Comparison of ENCODE assay signal across 8 cellular contexts in genomic region chr1:28926629-28927441, GRCh38. TPM values are rescaled to one million over a fixed set of nuclear protein-coding genes. Genes with fewer than 3 reads are reported as not detected.
DNase-seq lines count a peak whose midpoint lies in the region; ATAC-seq and TF ChIP-seq lines count a peak whose summit lies in the region.

No MANE protein-coding gene starts in this region.

- no peak overlapping the region for H2BK15ac ChIP-seq in neuronal stem cell (ENCODE audit: low read length)

- no peak for TF ChIP-seq POLR2A in sigmoid colon (IDR thresholded peaks at IDR 0.05)

- H3K27ac ChIP-seq in sigmoid colon (peak overlapping the region in 3 of 4 donors; percentile 56 to 74 (median 71)), neuronal stem cell (replicated peaks; ENCODE audit: low read length) (no peak overlapping the region)

- no peak overlapping the region for H4K8ac ChIP-seq in neuronal stem cell (ENCODE audit: low read depth, low read length)

- 24 to 34% methylated on average over 4 of the region's 4 CpGs for WGBS in sigmoid colon, 2 donors
- WGBS in neuronal stem cell (ENCODE audit: extremely low coverage in 2 of 2, insufficient read length in 2 of 2, insufficient replicate concordance in 1 of 2), 2 donors = no CpG with 5 or more reads among the region's 4 CpGs

- no peak overlapping the region for H3K4me2 ChIP-seq in neuronal stem cell (ENCODE audit: insufficient read depth, low read length, poor library complexity, severe bottlenecking)

- intact Hi-C loops in sigmoid colon (cut with DNase I) = no loop called here

- no peak overlapping the region for H4K91ac ChIP-seq in neuronal stem cell (ENCODE audit: low read depth, low read length, poor library complexity)

- no peaks in the 10 kb centered on the region for H3K36me3 ChIP-seq in sigmoid colon
- H3K36me3 ChIP-seq in neuronal stem cell (replicated peaks in 1 of 2; ENCODE audit: control insufficient read depth in 2 of 2, insufficient read depth in 2 of 2, low read length in 2 of 2) = no peaks in the 10 kb centered on the region

- no peak overlapping the region for H2AFZ ChIP-seq in neuronal stem cell (ENCODE audit: low read length)

- H3K9me3 ChIP-seq in sigmoid colon (no peaks in the 10 kb centered on the region), neuronal stem cell (replicated peaks in 1 of 2; ENCODE audit: control insufficient read depth in 2 of 2, insufficient read depth in 1 of 2, low read depth in 1 of 2, low read length in 2 of 2) (no peaks in the 10 kb centered on the region)

- no peak overlapping the region for H3K4ac ChIP-seq in neuronal stem cell (ENCODE audit: low read length)

- no peaks in the 10 kb centered on the region for H3K27me3 ChIP-seq in sigmoid colon
- no peaks in the 10 kb centered on the region for H3K27me3 ChIP-seq in neuronal stem cell (ENCODE audit: control insufficient read depth in 3 of 3, insufficient read depth in 3 of 3, low read depth in 1 of 3, low read length in 3 of 3)

- H2AK5ac ChIP-seq in neuronal stem cell (ENCODE audit: low read depth, low read length) = no peak overlapping the region

- TF ChIP-seq CTCF in sigmoid colon (IDR thresholded peaks at IDR 0.05) = no peak

- H3K4me3 ChIP-seq in sigmoid colon = no peak overlapping the region
- H3K4me3 ChIP-seq in neuronal stem cell (ENCODE audit: low read length in 2 of 2) = no peak overlapping the region

- no peak overlapping the region for H3K9ac ChIP-seq in neuronal stem cell (ENCODE audit: low read depth, low read length, poor library complexity)

- peak; percentile 74 for ATAC-seq in GM19328 (IDR thresholded peaks at IDR 0.05; ENCODE audit: unreplicated experiment)
- ATAC-seq in HG03342 (IDR thresholded peaks at IDR 0.05; ENCODE audit: unreplicated experiment) = peak; percentile 80

- no peak overlapping the region for H3K18ac ChIP-seq in neuronal stem cell (ENCODE audit: low read length)

- H3K23ac ChIP-seq in neuronal stem cell (ENCODE audit: low read depth, low read length, poor library complexity) = no peak overlapping the region

- H2BK120ac ChIP-seq in neuronal stem cell (ENCODE audit: low read depth, low read length) = no peak overlapping the region

- no peak for TF ChIP-seq EP300 in sigmoid colon (IDR thresholded peaks at IDR 0.05)

- H2BK12ac ChIP-seq in neuronal stem cell (ENCODE audit: low read length) = no peak overlapping the region

- no peak overlapping the region for H2BK5ac ChIP-seq in neuronal stem cell (ENCODE audit: low read length)

- H3K14ac ChIP-seq in neuronal stem cell (ENCODE audit: low read length) = no peak overlapping the region

- DNase-seq in GF-D8 (lab: John Stamatoyannopoulos, UW) = peak; percentile 91
- peak; percentile 48 for DNase-seq in OCI-M2 (lab: John Stamatoyannopoulos, UW; ENCODE audit: unreplicated experiment)
- DNase-seq in dermis microvascular lymphatic vessel endothelial cell (ENCODE audit: low read depth in 2 of 2) = peak; percentile 79 to 95
- DNase-seq in sigmoid colon = no peak
- no peak for DNase-seq in neuronal stem cell (ENCODE audit: low spot score)
- DNase-seq in ACHN = no peak

- no peaks in the 10 kb centered on the region for H3K79me1 ChIP-seq in neuronal stem cell (ENCODE audit: low read depth, low read length)

- H3K4me1 ChIP-seq in sigmoid colon = peaks cover 0 to 27% (median 19%) of the 10 kb centered on the region in 4 donors
- peaks cover 2 to 15% of the 10 kb centered on the region in 2 donors for H3K4me1 ChIP-seq in neuronal stem cell (ENCODE audit: control insufficient read depth in 2 of 2, insufficient read depth in 1 of 2, low read depth in 1 of 2, low read length in 2 of 2)

- in situ Hi-C loops in ACHN (cut with HindIII; ENCODE audit: low pct_ligation_motif_present, low pct_unique_long_range_greater_than_20kb, low sequenced_read_pairs) = no loop called here

RNA-seq across cellular contexts. Expression of gene EPB41, which starts 12.5 kb away (rescaled TPM):
- 16.0 and 19.5 TPM in 2 replicates for total RNA-seq in dermis microvascular lymphatic vessel endothelial cell
- total RNA-seq in sigmoid colon = 10 to 100 TPM; 23.2 to 33.4 (median 27.4) TPM
- 10 to 100 TPM; 13.2 to 35.1 (median 23.1) TPM for polyA plus RNA-seq in sigmoid colon
- polyA plus RNA-seq in neuronal stem cell (2013, experiment 1 of 2) = 105 TPM
- polyA plus RNA-seq in neuronal stem cell (2013, experiment 2 of 2) = 105 TPM

Comparison
In these comparisons a context has a peak if more than half of its experiments do, and no peak if none do; other contexts are left out.
1. DNase-seq: peak in GF-D8 (single experiment), OCI-M2 (single experiment) and dermis microvascular lymphatic vessel endothelial cell (2 of 2); none in sigmoid colon (single experiment), neuronal stem cell (single experiment) and ACHN (single experiment).